In the genomic region with DNA sequence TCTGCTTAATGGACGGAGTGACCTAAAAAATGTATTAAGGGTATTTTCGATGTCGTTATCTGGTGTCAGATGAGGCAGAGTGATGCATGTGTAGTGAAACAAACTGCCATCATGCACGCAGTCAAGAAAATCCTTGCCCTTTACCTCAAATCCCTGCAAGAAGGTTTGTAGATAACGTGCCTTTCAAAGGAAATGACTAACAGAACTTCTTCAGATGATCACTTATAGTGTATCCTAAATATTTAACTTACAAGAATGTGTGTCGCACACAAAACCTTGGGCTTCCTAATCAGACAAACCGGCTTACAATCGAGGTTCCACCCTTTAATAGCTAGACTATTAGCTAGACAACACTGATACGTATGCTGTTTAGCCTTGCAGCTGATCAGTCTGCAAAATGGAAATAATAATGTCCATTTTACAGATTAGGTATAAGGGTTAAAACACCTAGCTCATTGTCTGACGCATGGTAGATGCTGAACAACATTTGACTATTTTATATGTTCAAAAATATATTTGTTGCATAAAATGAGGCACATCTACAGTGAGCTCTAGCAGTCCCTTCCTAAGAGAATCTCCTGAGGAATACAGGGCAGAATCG, we compare ENCODE assay signal across 7 cellular contexts. TPM values are rescaled to one million over a fixed set of nuclear protein-coding genes. Genes with fewer than 3 reads are reported as not detected.
DNase-seq lines count a peak whose midpoint lies in the region; ATAC-seq, FAIRE-seq and TF ChIP-seq lines count a peak whose summit lies in the region.

No MANE protein-coding gene starts in this region.

- TF ChIP-seq POLR2A in Peyer's patch (IDR thresholded peaks at IDR 0.05) (no peak), spleen (IDR thresholded peaks at IDR 0.05) (no peak)

- intact Hi-C loops in spleen (cut with DNase I; ENCODE audit: low total_unique reads) = no loop called here

- no peak for FAIRE-seq in HTR-8/SVneo (lab: Jason Lieb, UNC)

- DNase-seq in GM23248 (peak; percentile 47), Peyer's patch (no peak), foreskin fibroblast (no peak), spleen (no peak), mesenteric fat pad (ENCODE audit: low spot score) (no peak), HTR-8/SVneo (ENCODE audit: insufficient read length, low spot score) (no peak)

- H3K36me3 ChIP-seq in GM23248 (ENCODE audit: low read depth) (peaks cover 4% of the 10 kb centered on the region; the same call in 1 of the 2 replicates), Peyer's patch (no peaks in the 10 kb centered on the region), spleen (peaks cover 0 to 8% (median 0%) of the 10 kb centered on the region in 6 donors)

- peaks cover 16% of the 10 kb centered on the region; the same call in 1 of the 2 replicates for H4K20me1 ChIP-seq in GM23248 (ENCODE audit: insufficient read depth)

- peak overlapping the region; percentile 85 for H3K4me2 ChIP-seq in GM23248 (ENCODE audit: unreplicated experiment)

- in situ Hi-C loops in GM23248 (cut with MboI) = no loop called here

- H3K27me3 ChIP-seq in GM23248 (replicated peaks; ENCODE audit: insufficient read depth) = no peaks in the 10 kb centered on the region
- no peaks in the 10 kb centered on the region for H3K27me3 ChIP-seq in Peyer's patch
- H3K27me3 ChIP-seq in spleen (replicated peaks in 1 of 7) = no peaks in the 10 kb centered on the region

- TF ChIP-seq CTCF in Peyer's patch (IDR thresholded peaks at IDR 0.05) (no peak), foreskin fibroblast (IDR thresholded peaks at IDR 0.05; ENCODE audit: low read depth, low read length) (no peak), spleen (IDR thresholded peaks at IDR 0.05 in 8 of 11, conservative IDR thresholded peaks at IDR 0.05 in 3 of 11) (no peak)

- H3K9me3 ChIP-seq in GM23248 (ENCODE audit: low read depth) = no peaks in the 10 kb centered on the region
- H3K9me3 ChIP-seq in Peyer's patch = no peaks in the 10 kb centered on the region
- no peaks in the 10 kb centered on the region for H3K9me3 ChIP-seq in spleen

- peak overlapping the region; percentile 97 for H2AFZ ChIP-seq in GM23248

- no peaks in the 10 kb centered on the region for H3K9me2 ChIP-seq in GM23248 (ENCODE audit: insufficient read depth)

- peaks cover 40% of the 10 kb centered on the region for H3K79me2 ChIP-seq in GM23248 (ENCODE audit: insufficient read depth)

- H3K9ac ChIP-seq in GM23248 = peak overlapping the region; percentile 95

- H3F3A ChIP-seq in GM23248 (ENCODE audit: insufficient read depth) = peaks cover 5% of the 10 kb centered on the region; the same call in 1 of the 2 replicates

- H3K27ac ChIP-seq in GM23248 (peak overlapping the region; percentile 94), Peyer's patch (peak overlapping the region; percentile 93 to 98 (median 94)), spleen (peak overlapping the region; percentile 94 to 99 (median 98))

- peak overlapping the region; percentile 74 for H3K4me3 ChIP-seq in GM23248
- H3K4me3 ChIP-seq in Peyer's patch = peak overlapping the region; percentile 61 to 80 (median 70)
- peak overlapping the region; percentile 73 to 83 for H3K4me3 ChIP-seq in foreskin fibroblast (ENCODE audit: low read depth in 1 of 2, low read length in 2 of 2)
- H3K4me3 ChIP-seq in spleen = peak overlapping the region; percentile 54 to 74 (median 66)

- H3K4me1 ChIP-seq in GM23248 (ENCODE audit: insufficient read depth) (peaks cover 28% of the 10 kb centered on the region), Peyer's patch (peaks cover 0 to 39% (median 7%) of the 10 kb centered on the region in 4 donors), spleen (peaks cover 28 to 46% (median 40%) of the 10 kb centered on the region in 6 donors)

- 16 to 17% methylated on average over 11 of the region's 11 CpGs for WGBS in GM23248 (ENCODE audit: low coverage in 1 of 2, low lambda C conversion rate in 2 of 2, missing lambda C conversion rate in 2 of 2), 2 experiments
- WGBS in spleen, 5 donors = 31 to 40% (median 34%) methylated on average over 11 of the region's 11 CpGs

- no peak for ATAC-seq in GM21576 (IDR thresholded peaks at IDR 0.05; ENCODE audit: unreplicated experiment)

RNA-seq across cellular contexts. Expression of gene TBCA, which starts 0.6 kb away (rescaled TPM):
- 60.1 and 81.2 TPM in 2 replicates for total RNA-seq in GM23248 (2014; rRNA removed; shearing (Covaris generic))
- polyA plus RNA-seq in GM23248 (2016; fragmentation: Nextera tagmentation; extraction: Ambion mirVana) (235 and 257 TPM in 2 replicates), spleen (100 to 1,000 TPM; 198 to 267 (median 199) TPM)
- total RNA-seq in Peyer's patch (100 to 1,000 TPM in 1 of 4 donors, 10 to 100 TPM in 3; 44.7 to 178 (median 70.5) TPM), spleen (100 to 1,000 TPM in 5 of 7 donors, 10 to 100 TPM in 2; 92.2 to 140 (median 103) TPM), mesenteric fat pad (137 TPM)
